Comparison of ENCODE assay signal across 8 cellular contexts in the genomic region with DNA sequence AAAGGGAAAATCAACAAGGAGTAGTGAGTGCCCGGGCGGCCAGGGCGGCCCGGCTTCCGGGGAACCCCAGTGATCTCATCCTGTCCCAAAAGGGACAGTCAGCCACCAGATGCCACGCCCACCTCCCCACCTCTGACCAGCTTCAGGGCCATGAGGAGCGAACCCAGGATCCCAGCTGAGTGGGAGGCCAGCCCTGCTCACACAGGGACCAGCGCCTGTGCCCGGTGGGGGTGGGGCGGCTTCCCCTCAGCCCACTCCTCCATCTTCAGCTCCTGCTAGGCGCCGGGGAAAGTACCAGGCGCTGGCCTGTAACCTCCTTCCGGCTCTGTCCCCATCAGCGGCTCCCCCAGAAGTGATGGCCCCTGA. TPM values are rescaled to one million over a fixed set of nuclear protein-coding genes. Genes with fewer than 3 reads are reported as not detected.
DNase-seq lines count a peak whose midpoint lies in the region; ATAC-seq and TF ChIP-seq lines count a peak whose summit lies in the region.

No MANE protein-coding gene starts in this region.

- no peak overlapping the region for H3K27ac ChIP-seq in DND-41 (ENCODE audit: low read length)
- no peak overlapping the region for H3K27ac ChIP-seq in trophoblast cell (ENCODE audit: low read depth, low read length)
- no peak overlapping the region for H3K27ac ChIP-seq in prostate gland

- peak overlapping the region; percentile 36 for H4K91ac ChIP-seq in trophoblast cell (ENCODE audit: low read depth, low read length)

- H2BK12ac ChIP-seq in trophoblast cell (ENCODE audit: low read length): no peak overlapping the region

- H3K9ac ChIP-seq in DND-41 (ENCODE audit: low read depth, low read length) (peak overlapping the region; percentile 50), NT2/D1 (ENCODE audit: insufficient read length, low read depth) (peak overlapping the region; percentile 65), trophoblast cell (ENCODE audit: low read length) (no peak overlapping the region)

- no peak for TF ChIP-seq CTCF in DND-41 (IDR thresholded peaks at IDR 0.05; ENCODE audit: borderline replicate concordance, extremely low read depth, low read length, poor library complexity, severe bottlenecking)
- no peak for TF ChIP-seq CTCF in epithelial cell of proximal tubule (conservative IDR thresholded peaks at IDR 0.05; ENCODE audit: low read depth, low read length)
- no peak for TF ChIP-seq CTCF in prostate gland (IDR thresholded peaks at IDR 0.05)

- no peaks in the 10 kb centered on the region for H3K27me3 ChIP-seq in DND-41 (ENCODE audit: insufficient read depth, low read length, poor library complexity)
- H3K27me3 ChIP-seq in NT2/D1 (ENCODE audit: insufficient read depth, insufficient read length): no peaks in the 10 kb centered on the region
- no peaks in the 10 kb centered on the region for H3K27me3 ChIP-seq in trophoblast cell (ENCODE audit: insufficient read depth, low read length)
- no peaks in the 10 kb centered on the region for H3K27me3 ChIP-seq in prostate gland (replicated peaks; ENCODE audit: insufficient read depth)

- H3K79me1 ChIP-seq in trophoblast cell (ENCODE audit: low read length): no peaks in the 10 kb centered on the region

- H3K4me1 ChIP-seq in DND-41 (ENCODE audit: insufficient read depth, low read length) (peaks cover 32% of the 10 kb centered on the region), NT2/D1 (ENCODE audit: insufficient read depth, insufficient read length) (peaks cover 46% of the 10 kb centered on the region), trophoblast cell (ENCODE audit: control insufficient read depth in 1 of 2, insufficient read depth in 2 of 2, low read length in 2 of 2) (peaks cover 11 to 16% of the 10 kb centered on the region in 2 experiments), prostate gland (replicated peaks) (peaks cover 8% of the 10 kb centered on the region)

- ATAC-seq in DND-41 (ENCODE audit: insufficient read depth, low read depth) (no peak), HG03039 (IDR thresholded peaks at IDR 0.05; ENCODE audit: unreplicated experiment) (no peak), HG03095 (IDR thresholded peaks at IDR 0.05; ENCODE audit: unreplicated experiment) (no peak)

- intact Hi-C loops in prostate gland (cut with DNase I): no loop called here

- no peak overlapping the region for H2AK5ac ChIP-seq in trophoblast cell (ENCODE audit: low read length)

- no peak overlapping the region for H3K14ac ChIP-seq in trophoblast cell (ENCODE audit: low read length)

- peak overlapping the region; percentile 24 to 55; a peak in 3 of 4 replicates for H3K4me3 ChIP-seq in DND-41 (ENCODE audit: low read depth in 1 of 2, low read length in 2 of 2)
- peak overlapping the region; percentile 46 for H3K4me3 ChIP-seq in NT2/D1 (ENCODE audit: insufficient read length, low read depth)
- H3K4me3 ChIP-seq in epithelial cell of proximal tubule (ENCODE audit: low read depth, low read length): peak overlapping the region; percentile 53
- no peak overlapping the region for H3K4me3 ChIP-seq in trophoblast cell (ENCODE audit: low read depth, low read length)
- H3K4me3 ChIP-seq in prostate gland: no peak overlapping the region

- DNase-seq in DND-41 (no peak), NT2/D1 (ENCODE audit: low read depth, low spot score) (no peak), epithelial cell of proximal tubule (ENCODE audit: low read depth) (no peak), trophoblast cell (peak in 1 of 2 donors; percentile 2), prostate gland (ENCODE audit: low spot score) (no peak), NCI-H1417 treated with DMSO at 0.1 percent for 48 hours (lab: John Stamatoyannopoulos, UW) (no peak)

- H4K20me1 ChIP-seq in DND-41 (ENCODE audit: insufficient read depth, low read length): peaks cover 21% of the 10 kb centered on the region

- H2BK120ac ChIP-seq in trophoblast cell (ENCODE audit: insufficient read depth, low read length, poor library complexity): no peak overlapping the region

- peaks cover 1% of the 10 kb centered on the region for H3K79me2 ChIP-seq in DND-41 (ENCODE audit: insufficient read depth, low read length)
- no peaks in the 10 kb centered on the region for H3K79me2 ChIP-seq in trophoblast cell (ENCODE audit: control insufficient read depth, insufficient read depth, low read length, poor library complexity)

- peak overlapping the region; percentile 28; the same call in 1 of the 2 replicates for H2AFZ ChIP-seq in DND-41 (ENCODE audit: low read depth, low read length)
- no peak overlapping the region for H2AFZ ChIP-seq in trophoblast cell (ENCODE audit: insufficient read depth, low read length, poor library complexity)

- H3K9me3 ChIP-seq in DND-41 (ENCODE audit: insufficient read depth, low read length, severe bottlenecking) (no peaks in the 10 kb centered on the region), NT2/D1 (ENCODE audit: insufficient read depth, low read length) (no peaks in the 10 kb centered on the region), trophoblast cell (ENCODE audit: insufficient read depth, low read depth, low read length) (peaks cover 2% of the 10 kb centered on the region), prostate gland (no peaks in the 10 kb centered on the region)

- TF ChIP-seq POLR2A in prostate gland (IDR thresholded peaks at IDR 0.05): no peak

- peak overlapping the region; percentile 77 for H4K8ac ChIP-seq in trophoblast cell (ENCODE audit: low read depth, low read length)

- WGBS in trophoblast cell (ENCODE audit: extremely low coverage, insufficient coverage, insufficient read length): no CpG with 5 or more reads among the region's 15 CpGs
- 37% methylated on average over 9 of the region's 15 CpGs for WGBS in prostate gland

- no peak overlapping the region for H3K4ac ChIP-seq in trophoblast cell (ENCODE audit: low read depth, low read length)

- H3K4me2 ChIP-seq in DND-41 (ENCODE audit: insufficient read depth, low read length) (peak overlapping the region; percentile 93), trophoblast cell (ENCODE audit: low read length) (peak overlapping the region; percentile 84)

- no peak overlapping the region for H3K23ac ChIP-seq in trophoblast cell (ENCODE audit: low read length)

- no peaks in the 10 kb centered on the region for H3K36me3 ChIP-seq in DND-41 (ENCODE audit: insufficient read depth, low read length)
- no peaks in the 10 kb centered on the region for H3K36me3 ChIP-seq in NT2/D1 (ENCODE audit: insufficient read depth, insufficient read length, low read length)
- H3K36me3 ChIP-seq in trophoblast cell (ENCODE audit: control insufficient read depth in 1 of 2, insufficient read depth in 2 of 2, low read length in 2 of 2): no peaks in the 10 kb centered on the region
- no peaks in the 10 kb centered on the region for H3K36me3 ChIP-seq in prostate gland

- no peak overlapping the region for H2BK5ac ChIP-seq in trophoblast cell (ENCODE audit: low read depth, low read length, poor library complexity)

- no peak overlapping the region for H3K18ac ChIP-seq in trophoblast cell (ENCODE audit: low read length)

- no peak overlapping the region for H4K12ac ChIP-seq in trophoblast cell (ENCODE audit: low read depth, low read length)

RNA-seq across cellular contexts. Expression of gene MYL5, which starts 6.2 kb away (rescaled TPM):
- total RNA-seq in epithelial cell of proximal tubule (4.0 and 6.3 TPM in 2 replicates), prostate gland (10 to 100 TPM; 14.6 to 25.7 TPM)
- 5.2 and 5.5 TPM in 2 replicates for polyA plus RNA-seq in trophoblast cell (2013)

RNA-seq across cellular contexts. Expression of gene ATP5ME, which starts 6.5 kb away (rescaled TPM):
- total RNA-seq in epithelial cell of proximal tubule (138 and 192 TPM in 2 replicates), prostate gland (100 to 1,000 TPM; 148 to 313 TPM)
- 783 and 790 TPM in 2 replicates for polyA plus RNA-seq in trophoblast cell (2013)

RNA-seq across cellular contexts. Expression of gene SLC49A3, which starts 8.4 kb away (rescaled TPM):
- 2.9 and 4.1 TPM in 2 replicates for total RNA-seq in epithelial cell of proximal tubule
- polyA plus RNA-seq in trophoblast cell (2013): 1.8 and 2.1 TPM in 2 replicates
- total RNA-seq in prostate gland: 10 to 100 TPM in 1 of 2 donors, 1 to 10 TPM in 1; 2.6 to 11.0 TPM

RNA-seq across cellular contexts. Expression of gene PCGF3, which starts 25.1 kb away (rescaled TPM):
- total RNA-seq in epithelial cell of proximal tubule (34.6 and 35.2 TPM in 2 replicates), prostate gland (100 to 1,000 TPM in 1 of 2 donors, 10 to 100 TPM in 1; 59.0 to 135 TPM)
- polyA plus RNA-seq in trophoblast cell (2013): 63.6 and 66.1 TPM in 2 replicates

RNA-seq across cellular contexts. Expression of gene PDE6B, which starts 55.2 kb away (rescaled TPM):
- total RNA-seq in epithelial cell of proximal tubule (4.1 and 5.7 TPM in 2 replicates), prostate gland (1 to 10 TPM; 8.0 to 9.3 TPM)
- polyA plus RNA-seq in trophoblast cell (2013): 0.96 and 1.6 TPM in 2 replicates

Comparison
In these comparisons a context has a peak if more than half of its experiments do, and no peak if none do; other contexts are left out.
1. H3K4me3 ChIP-seq: peak in DND-41 (2 of 2), NT2/D1 (single experiment) and epithelial cell of proximal tubule (single experiment); none in trophoblast cell (single experiment) and prostate gland (0 of 2).